ENCODE assay signal across 20 cellular contexts in the genomic region with DNA sequence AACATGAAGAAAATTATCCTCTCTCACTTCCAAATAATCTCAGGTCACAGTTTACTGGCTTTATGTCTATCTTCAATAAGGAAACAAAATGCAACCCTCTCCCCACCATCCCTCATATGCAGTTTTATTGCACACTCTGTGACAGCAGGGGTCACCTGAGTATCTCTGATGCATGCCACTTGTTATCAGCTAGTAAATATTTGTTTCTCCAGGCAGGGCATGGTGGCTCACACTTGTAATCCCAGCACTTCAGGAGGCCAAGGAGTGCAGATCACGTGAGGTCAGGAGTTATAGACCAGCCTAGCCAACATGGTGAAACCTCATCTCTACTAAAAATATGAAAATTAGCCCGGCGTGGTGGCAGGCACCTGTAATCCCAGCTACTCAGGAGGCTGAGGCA.
DNase-seq lines count a peak whose midpoint lies in the region; ATAC-seq and TF ChIP-seq lines count a peak whose summit lies in the region.
"Had no signal": no experiment of that assay in that cellular context is flagged by ENCODE, and none has a peak within 500 bp of the region (broad histone marks: within the 10 kb centered on the region; RNA-seq: fewer than 3 reads in every experiment).

No MANE protein-coding gene starts in this region.

- no peak overlapping the region for H2AFZ ChIP-seq in neural progenitor cell (replicated peaks)

- H3K4me1 ChIP-seq in neural progenitor cell, result peaks cover 12% of the 10 kb centered on the region

- DNase-seq in DMS53 (lab: John Stamatoyannopoulos, UW) (peak; percentile 91), DMS79 treated with DMSO at 0.1 percent for 48 hours (lab: John Stamatoyannopoulos, UW) (peak; percentile 66), NCI-H510A treated with DMSO at 0.1 percent for 48 hours (lab: John Stamatoyannopoulos, UW) (peak; percentile 75), neural progenitor cell (ENCODE audit: low spot score) (no peak), T-cell (no peak), HK-2 (ENCODE audit: unreplicated experiment) (no peak), NCI-H2171 (lab: John Stamatoyannopoulos, UW) (no peak)
- DNase-seq: ACHN; C1 segment of cervical spinal cord; CD8-positive, alpha-beta memory T cell; EL; H9; NCI-H1694 treated with DMSO at 0.1 percent for 48 hours; NCI-H2171 treated with DMSO at 0.1 percent for 48 hours; RPMI8226; SHP77 treated with DMSO at 0.1 percent for 48 hours had no signal

- POLR2A ChIA-PET in T-cell (lab: Charles Lee), result interaction anchor here in 1 of 2 donors (0.6 kb wide), 1 partner anchor 23 kb away, joined by 5 read pairs; no protein-coding TSS in a partner anchor

- no peak for TF ChIP-seq CTCF in neural progenitor cell (IDR thresholded peaks at IDR 0.05)

- CTCF ChIA-PET in T-cell (lab: Charles Lee), result no interaction called here

- peaks cover 3% of the 10 kb centered on the region for H3K36me3 Mint-ChIP-seq in neural progenitor cell
- H3K36me3 Mint-ChIP-seq in T-cell, result no peaks in the 10 kb centered on the region
- H3K36me3 Mint-ChIP-seq: CD8-positive, alpha-beta memory T cell had no signal

- H3K27ac ChIP-seq in neural progenitor cell, result no peak overlapping the region

- ATAC-seq in HG02798 (IDR thresholded peaks at IDR 0.05; ENCODE audit: poor library complexity, unreplicated experiment) (no peak), T-cell (replicated peaks in 1 of 4) (no peak)
- ATAC-seq: GM12878, K562, SK-N-SH treated with all-trans-retinoic acid at 6 μM for 48 hours had no signal

- H3K9me3 Mint-ChIP-seq in neural progenitor cell (no peaks in the 10 kb centered on the region), T-cell (peaks cover 0 to 7% (median 0%) of the 10 kb centered on the region in 3 donors)
- H3K9me3 Mint-ChIP-seq: H9 had no signal

- no peak overlapping the region for H3K4me2 ChIP-seq in neural progenitor cell

- peaks cover 2% of the 10 kb centered on the region for H3K4me1 Mint-ChIP-seq in neural progenitor cell
- H3K4me1 Mint-ChIP-seq in T-cell, result no peaks in the 10 kb centered on the region
- H3K4me1 Mint-ChIP-seq: CD8-positive, alpha-beta memory T cell had no signal

- no peaks in the 10 kb centered on the region for H3K79me2 ChIP-seq in neural progenitor cell (ENCODE audit: low read depth)

- H3K27me3 ChIP-seq in neural progenitor cell, result no peaks in the 10 kb centered on the region

- no peaks in the 10 kb centered on the region for H3F3A ChIP-seq in neural progenitor cell (ENCODE audit: low read depth)

- no peaks in the 10 kb centered on the region for H3K9me3 ChIP-seq in neural progenitor cell (ENCODE audit: low read depth)

- H3K27ac Mint-ChIP-seq in neural progenitor cell, result peak overlapping the region; percentile 22
- no peak overlapping the region for H3K27ac Mint-ChIP-seq in T-cell
- H3K27ac Mint-ChIP-seq: CD8-positive, alpha-beta memory T cell had no signal

- H3K4me3 ChIP-seq in neural progenitor cell, result no peak overlapping the region
- H3K4me3 ChIP-seq: GM12878, K562 had no signal

- peaks cover 2% of the 10 kb centered on the region for H3K27me3 Mint-ChIP-seq in neural progenitor cell (ENCODE audit: insufficient read depth, low read depth)
- H3K27me3 Mint-ChIP-seq in T-cell, result peaks cover 4 to 5% of the 10 kb centered on the region in 2 donors

- H3K36me3 ChIP-seq in neural progenitor cell, result no peaks in the 10 kb centered on the region

- H3K4me3 Mint-ChIP-seq in neural progenitor cell (no peak overlapping the region), T-cell (no peak overlapping the region)
- H3K4me3 Mint-ChIP-seq: CD8-positive, alpha-beta memory T cell; H9 had no signal

- H3K9ac ChIP-seq in neural progenitor cell, result no peak overlapping the region

- H4K20me1 ChIP-seq in neural progenitor cell (ENCODE audit: low read depth), result no peaks in the 10 kb centered on the region

Comparison
In these comparisons a context has a peak if more than half of its experiments do, and no peak if none do; other contexts are left out.
1. DNase-seq: peak in DMS53 (single experiment), DMS79 treated with DMSO at 0.1 percent for 48 hours (single experiment) and NCI-H510A treated with DMSO at 0.1 percent for 48 hours (single experiment); none in neural progenitor cell (single experiment), T-cell (0 of 34), HK-2 (single experiment) and NCI-H2171 (single experiment).